Comparison of ENCODE assay signal across 11 cellular contexts in the genomic region with DNA sequence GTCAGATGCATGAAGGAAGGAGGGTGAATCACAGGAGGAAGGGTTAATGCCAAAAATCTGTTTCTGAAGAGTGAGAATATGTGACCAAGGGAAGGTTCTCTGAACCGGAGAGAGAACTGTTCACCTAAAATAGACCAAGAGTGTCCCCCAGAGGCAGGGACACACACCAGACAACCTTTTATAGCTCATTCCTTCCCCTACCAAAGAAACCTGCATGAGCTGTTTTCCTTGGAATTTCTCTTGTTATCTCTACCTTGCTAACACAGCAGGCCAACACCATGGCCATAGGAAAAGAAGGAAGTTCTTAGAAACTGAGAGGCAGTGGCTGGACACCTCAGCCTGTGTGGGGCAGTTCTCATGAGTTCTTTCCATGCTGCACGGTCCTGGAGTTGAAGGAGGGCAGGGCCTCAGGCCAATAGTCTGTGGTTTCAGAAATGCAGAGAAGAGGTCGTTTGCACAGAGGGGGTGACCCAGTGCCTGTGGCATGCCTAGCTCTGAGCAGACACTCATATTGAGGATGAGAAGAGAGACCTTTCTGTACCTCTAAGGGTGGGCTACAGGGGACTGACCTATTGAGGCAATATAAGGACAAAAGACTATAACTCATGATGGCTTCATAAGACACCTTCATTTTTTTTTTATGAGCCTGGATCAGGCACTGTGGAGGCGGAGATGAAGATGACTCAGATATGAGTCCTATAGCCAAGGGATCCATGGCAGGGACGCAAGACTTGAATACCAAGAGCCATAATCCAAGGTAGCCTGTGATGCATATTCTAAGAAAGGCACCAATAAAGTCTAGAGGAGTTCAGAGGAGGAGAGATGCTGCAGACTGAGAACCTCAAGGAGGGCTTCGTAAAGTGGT. TPM values are rescaled to one million over a fixed set of nuclear protein-coding genes. Genes with fewer than 3 reads are reported as not detected.
DNase-seq lines count a peak whose midpoint lies in the region; ATAC-seq and TF ChIP-seq lines count a peak whose summit lies in the region.
"Had no signal": no experiment of that assay in that cellular context is flagged by ENCODE, and none has a peak within 500 bp of the region (broad histone marks: within the 10 kb centered on the region; RNA-seq: fewer than 3 reads in every experiment).

No MANE protein-coding gene starts in this region.

- no peaks in the 10 kb centered on the region for H3F3A ChIP-seq in GM23338 (replicated peaks; ENCODE audit: low read depth)

- H3K9ac ChIP-seq in HCT116 (ENCODE audit: low read length): no peak overlapping the region

- no peaks in the 10 kb centered on the region for H3K9me3 ChIP-seq in HCT116 (ENCODE audit: control insufficient read depth in 1 of 2, insufficient read depth in 1 of 2, low read depth in 1 of 2, low read length in 2 of 2)
- H3K9me3 ChIP-seq: lower lobe of right lung had no signal

- TF ChIP-seq CTCF in HCT116 (IDR thresholded peaks at IDR 0.05 in 2 of 3, conservative IDR thresholded peaks at IDR 0.05 in 1 of 3; ENCODE audit: borderline replicate concordance in 1 of 3, insufficient read depth in 1 of 3, low read depth in 2 of 3, low read length in 2 of 3) (peak; percentile 8 to 47 (median 41); a peak in 4 of 6 replicates), GM23338 (conservative IDR thresholded peaks at IDR 0.05; ENCODE audit: low read depth in 2 of 2) (peak in 1 of 2 experiments; percentile 23; a peak in 2 of 4 replicates)

- H3K27me3 Mint-ChIP-seq in GM23338 (ENCODE audit: insufficient read depth, low read depth, poor library complexity): no peaks in the 10 kb centered on the region

- H3K27me3 ChIP-seq in HCT116 (ENCODE audit: insufficient read depth, low read length): no peaks in the 10 kb centered on the region
- H3K27me3 ChIP-seq in GM23338 (ENCODE audit: insufficient read depth): no peaks in the 10 kb centered on the region

- H2AFZ ChIP-seq in HCT116 (ENCODE audit: low read depth, low read length, poor library complexity, severe bottlenecking): peak overlapping the region; percentile 62
- H2AFZ ChIP-seq in GM23338: no peak overlapping the region

- H3K4me1 ChIP-seq in HCT116 (ENCODE audit: control insufficient read depth in 1 of 2, insufficient read depth in 2 of 2, low read length in 2 of 2): peaks cover 0 to 18% of the 10 kb centered on the region in 2 experiments; a peak in 2 of 4 replicates
- no peaks in the 10 kb centered on the region for H3K4me1 ChIP-seq in GM23338 (ENCODE audit: insufficient read depth)
- H3K4me1 ChIP-seq: lower lobe of right lung had no signal

- no peaks in the 10 kb centered on the region for H3K36me3 Mint-ChIP-seq in GM23338 (ENCODE audit: low read depth)

- no peaks in the 10 kb centered on the region for H3K79me2 ChIP-seq in HCT116 (ENCODE audit: insufficient read depth, low read length)
- H3K79me2 ChIP-seq in GM23338 (replicated peaks; ENCODE audit: insufficient read depth): no peaks in the 10 kb centered on the region

- H4K20me1 ChIP-seq in HCT116 (ENCODE audit: insufficient read depth) (no peaks in the 10 kb centered on the region), GM23338 (replicated peaks; ENCODE audit: insufficient read depth) (no peaks in the 10 kb centered on the region)

- CTCF ChIA-PET in HCT116 (lab: Charles Lee): interaction anchor here (0.6 to 1.3 kb wide), 8 partner anchors 11 to 608 kb away, joined by 3 to 14 read pairs (median 4); a partner anchor contains a TSS

- ATAC-seq in HCT116 (peak; percentile 87), GM23338 (no peak)

- H3K4me2 ChIP-seq in HCT116 (ENCODE audit: low read length) (peak overlapping the region; percentile 58), GM23338 (no peak overlapping the region)

- H3K4me3 ChIP-seq in HCT116 (replicated peaks in 1 of 2; ENCODE audit: low read depth in 1 of 2, low read length in 2 of 2) (no peak overlapping the region), GM23338 (no peak overlapping the region)
- H3K4me3 ChIP-seq: lower lobe of right lung had no signal

- no peak overlapping the region for H3K4me3 Mint-ChIP-seq in GM23338
- H3K4me3 Mint-ChIP-seq: central memory CD8-positive, alpha-beta T cell had no signal

- peak; percentile 64 for DNase-seq in AG20443 (ENCODE audit: low spot score)
- peak; percentile 15 for DNase-seq in HCT116 (ENCODE audit: low read depth, low spot score)
- DNase-seq in amniotic stem cell (lab: John Stamatoyannopoulos, UW): peak; percentile 7
- peak; percentile 41 for DNase-seq in iris pigment epithelial cell (ENCODE audit: low read depth)
- DNase-seq in DMS 273 (lab: John Stamatoyannopoulos, UW; ENCODE audit: unreplicated experiment): no peak
- DNase-seq in stimulated activated CD4-positive, alpha-beta T cell treated with anti-CD3 and anti-CD28 coated beads, Interleukin-15, amount 100 ng/mL, for 24 hours: no peak
- no peak for DNase-seq in GM23338 (ENCODE audit: low spot score)
- no peak for DNase-seq in activated effector memory CD4-positive, alpha-beta T cell treated with Interleukin-2 at 50 U/mL for 16 hours
- DNase-seq: lower lobe of right lung, NCI-H1694 treated with DMSO at 0.1 percent for 48 hours had no signal

- intact Hi-C loops in HCT116 (cut with micrococcal nuclease): loop anchor here (5.0 to 10.0 kb wide), 2 partner anchors 143 to 255 kb away; no protein-coding TSS in a partner anchor

- RAD21 ChIA-PET in HCT116 (lab: Charles Lee; ENCODE audit: low non-redundant PET in 1 of 2, low total read pairs in 2 of 2, uncharacterized antibody in 2 of 2, unreplicated experiment in 2 of 2): interaction anchor here in 1 of 2 experiments (1.0 kb wide), 1 partner anchor 258 kb away, joined by 3 read pairs; no protein-coding TSS in a partner anchor

- H3K9me2 ChIP-seq in HCT116 (ENCODE audit: insufficient read depth): no peaks in the 10 kb centered on the region
- H3K9me2 ChIP-seq in GM23338 (ENCODE audit: insufficient read depth): no peaks in the 10 kb centered on the region

- POLR2A ChIA-PET in HCT116 (lab: Charles Lee): no interaction called here

- no peak overlapping the region for H3K27ac Mint-ChIP-seq in GM23338

- H3K36me3 ChIP-seq in HCT116 (ENCODE audit: control insufficient read depth in 1 of 2, insufficient read depth in 2 of 2, low read length in 2 of 2): no peaks in the 10 kb centered on the region
- no peaks in the 10 kb centered on the region for H3K36me3 ChIP-seq in GM23338 (ENCODE audit: insufficient read depth)
- H3K36me3 ChIP-seq: lower lobe of right lung had no signal

- TF ChIP-seq POLR2A in HCT116 (IDR thresholded peaks at IDR 0.05; ENCODE audit: borderline replicate concordance, extremely low read depth, insufficient read depth, insufficient read length): no peak

- peak; percentile 60 for TF ChIP-seq RAD21 in HCT116 (IDR thresholded peaks at IDR 0.05; ENCODE audit: low read depth)

- H3K27ac ChIP-seq in HCT116 (ENCODE audit: low read depth, low read length) (no peak overlapping the region), GM23338 (ENCODE audit: low read depth) (no peak overlapping the region)
- H3K27ac ChIP-seq: lower lobe of right lung had no signal

- no TSS peak for BruUV-seq in HCT116 (replicated peaks; lab: Mats Ljungman, UMichigan)

- H3K4me1 Mint-ChIP-seq in GM23338: no peaks in the 10 kb centered on the region
- H3K4me1 Mint-ChIP-seq: central memory CD8-positive, alpha-beta T cell had no signal

- peaks cover 11% of the 10 kb centered on the region; the same call in 2 of the 3 replicates for H3K9me3 Mint-ChIP-seq in GM23338
- H3K9me3 Mint-ChIP-seq: central memory CD8-positive, alpha-beta T cell had no signal

TF ChIP-seq in HCT116, 20 proteins besides CTCF, POLR2A, EP300 and RAD21 (continues in another document):
- no peak for TF ChIP-seq CEBPB (IDR thresholded peaks at IDR 0.05; ENCODE audit: low read depth)

TF ChIP-seq in GM23338, 12 proteins besides CTCF, POLR2A, EP300 and RAD21 (continues in another document):
- TF ChIP-seq EZH2phosphoT487 (IDR thresholded peaks at IDR 0.05; ENCODE audit: unreplicated experiment) (no peak), CREB1 (CRISPR knock-in tag; IDR thresholded peaks at IDR 0.05; ENCODE audit: low read depth) (no peak), POLR2AphosphoS5 (IDR thresholded peaks at IDR 0.05; ENCODE audit: low read depth) (no peak)
- TF ChIP-seq, protein P1, sequence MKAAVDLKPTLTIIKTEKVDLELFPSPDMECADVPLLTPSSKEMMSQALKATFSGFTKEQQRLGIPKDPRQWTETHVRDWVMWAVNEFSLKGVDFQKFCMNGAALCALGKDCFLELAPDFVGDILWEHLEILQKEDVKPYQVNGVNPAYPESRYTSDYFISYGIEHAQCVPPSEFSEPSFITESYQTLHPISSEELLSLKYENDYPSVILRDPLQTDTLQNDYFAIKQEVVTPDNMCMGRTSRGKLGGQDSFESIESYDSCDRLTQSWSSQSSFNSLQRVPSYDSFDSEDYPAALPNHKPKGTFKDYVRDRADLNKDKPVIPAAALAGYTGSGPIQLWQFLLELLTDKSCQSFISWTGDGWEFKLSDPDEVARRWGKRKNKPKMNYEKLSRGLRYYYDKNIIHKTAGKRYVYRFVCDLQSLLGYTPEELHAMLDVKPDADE (IDR thresholded peaks at IDR 0.05): no peak

RNA-seq across cellular contexts. Expression of a gene that starts 39.4 kb away (rescaled TPM):
- not detected for total RNA-seq in HCT116 (2021; ENCODE audit: unreplicated experiment)
- 0.12 and 0.14 TPM in 2 replicates for polyA plus RNA-seq in HCT116 (2012)
- not detected in 2 replicates for total RNA-seq in GM23338 (2014; rRNA removed; shearing (Covaris generic))
- polyA plus RNA-seq in GM23338 (2016; fragmentation: Nextera tagmentation; extraction: Ambion mirVana): not detected in 2 replicates

RNA-seq across cellular contexts. Expression of a gene that starts 53.3 kb away (rescaled TPM):
- total RNA-seq in HCT116 (2021; ENCODE audit: unreplicated experiment): 0.07 TPM
- 0.01 and 0.07 TPM in 2 replicates for polyA plus RNA-seq in HCT116 (2012)
- total RNA-seq in GM23338 (2014; rRNA removed; shearing (Covaris generic)): 0.58 and 0.83 TPM in 2 replicates
- 0.17 and 0.19 TPM in 2 replicates for polyA plus RNA-seq in GM23338 (2016; fragmentation: Nextera tagmentation; extraction: Ambion mirVana)

Comparison
In these comparisons a context has a peak if more than half of its experiments do, and no peak if none do; other contexts are left out.
1. DNase-seq: peak in AG20443 (single experiment), HCT116 (single experiment), amniotic stem cell (single experiment) and iris pigment epithelial cell (single experiment); none in DMS 273 (single experiment), stimulated activated CD4-positive, alpha-beta T cell treated with anti-CD3 and anti-CD28 coated beads, Interleukin-15, amount 100 ng/mL, for 24 hours (single experiment), GM23338 (single experiment) and activated effector memory CD4-positive, alpha-beta T cell treated with Interleukin-2 at 50 U/mL for 16 hours (single experiment).